18 cellular contexts compared by ENCODE assay signal in genomic region chr7:157910446-157910845, GRCh38.
DNase-seq lines count a peak whose midpoint lies in the region; ATAC-seq and TF ChIP-seq lines count a peak whose summit lies in the region.
"Had no signal": no experiment of that assay in that cellular context is flagged by ENCODE, and none has a peak within 500 bp of the region (broad histone marks: within the 10 kb centered on the region; RNA-seq: fewer than 3 reads in every experiment).

No MANE protein-coding gene starts in this region.

- no peak overlapping the region for H3K27ac Mint-ChIP-seq in endodermal cell
- H3K27ac Mint-ChIP-seq: B cell had no signal

- TF ChIP-seq CTCF in endodermal cell (conservative IDR thresholded peaks at IDR 0.05) (no peak), testis (IDR thresholded peaks at IDR 0.05) (no peak), omental fat pad (IDR thresholded peaks at IDR 0.05) (no peak)

- H3K9me3 ChIP-seq in endodermal cell (ENCODE audit: control insufficient read depth, low read length): peaks cover 80% of the 10 kb centered on the region
- no peaks in the 10 kb centered on the region for H3K9me3 ChIP-seq in testis
- H3K9me3 ChIP-seq: MG63 had no signal

- TF ChIP-seq POLR2A in testis (IDR thresholded peaks at IDR 0.05): no peak

- H3K27me3 Mint-ChIP-seq in endodermal cell (ENCODE audit: insufficient read depth): no peaks in the 10 kb centered on the region
- H3K27me3 Mint-ChIP-seq: B cell had no signal

- no peak overlapping the region for H3K9ac ChIP-seq in endodermal cell (ENCODE audit: extremely low read depth, low read length, poor library complexity, severe bottlenecking)

- H3K36me3 ChIP-seq in endodermal cell (ENCODE audit: control insufficient read depth, insufficient read depth, low read length) (no peaks in the 10 kb centered on the region), testis (ENCODE audit: low read depth, missing control alignments) (no peaks in the 10 kb centered on the region)
- H3K36me3 ChIP-seq: MG63 had no signal

- DNase-seq in NCI-H1694 (lab: John Stamatoyannopoulos, UW): peak; percentile 78
- DNase-seq in NCI-H2171 treated with DMSO at 0.1 percent for 48 hours (lab: John Stamatoyannopoulos, UW): peak; percentile 90
- peak; percentile 24 for DNase-seq in endodermal cell
- DNase-seq in testis: peak; percentile 35
- DNase-seq in NCI-H1417 (lab: John Stamatoyannopoulos, UW): no peak
- DNase-seq in activated gamma-delta T cell (lab: John Stamatoyannopoulos, UW): no peak
- no peak for DNase-seq in omental fat pad (ENCODE audit: low spot score)
- DNase-seq: DMS79 treated with DMSO at 0.1 percent for 48 hours, H7, MG63, NCI-H1092 treated with DMSO at 0.1 percent for 48 hours, NCI-H187 treated with DMSO at 0.1 percent for 48 hours, NCI-H446 treated with DMSO at 0.1 percent for 48 hours, RPMI8226, T-helper 1 cell had no signal

- H3K4me1 ChIP-seq in endodermal cell (ENCODE audit: control insufficient read depth, insufficient read depth, low read length) (no peaks in the 10 kb centered on the region), testis (no peaks in the 10 kb centered on the region)

- peaks cover 10% of the 10 kb centered on the region for H3K9me3 Mint-ChIP-seq in endodermal cell

- H3K4me1 Mint-ChIP-seq in endodermal cell: peaks cover 2% of the 10 kb centered on the region
- H3K4me1 Mint-ChIP-seq: B cell had no signal

- H3K4me3 Mint-ChIP-seq in endodermal cell: no peak overlapping the region
- H3K4me3 Mint-ChIP-seq: B cell had no signal

- H3K36me3 Mint-ChIP-seq in endodermal cell (ENCODE audit: low read depth): no peaks in the 10 kb centered on the region

- H3K4me3 ChIP-seq in endodermal cell (ENCODE audit: low read length): no peak overlapping the region
- H3K4me3 ChIP-seq in testis: peak overlapping the region in 1 of 2 donors; percentile 25
- H3K4me3 ChIP-seq: MG63 had no signal

- no peak overlapping the region for H3K27ac ChIP-seq in endodermal cell (ENCODE audit: low read depth, low read length)
- H3K27ac ChIP-seq in testis: no peak overlapping the region
- H3K27ac ChIP-seq: HL-60 had no signal

- ATAC-seq in omental fat pad (ENCODE audit: low FRiP score): no peak
- ATAC-seq: PC-3 had no signal

- intact Hi-C loops in testis (cut with DNase I; ENCODE audit: low total_unique reads): no loop called here

- 93 to 94% methylated on average over 22 to 35 of the region's 35 CpGs for WGBS in endodermal cell (ENCODE audit: insufficient coverage in 1 of 2, insufficient read length in 1 of 2), 2 experiments
- WGBS in testis, 2 donors: 66 to 90% methylated on average over 13 to 35 of the region's 35 CpGs

- H3K27me3 ChIP-seq in endodermal cell (ENCODE audit: control insufficient read depth, insufficient read depth, low read length, poor library complexity, severe bottlenecking) (no peaks in the 10 kb centered on the region), testis (no peaks in the 10 kb centered on the region)
- H3K27me3 ChIP-seq: MG63 had no signal

Comparison
In these comparisons a context has a peak if more than half of its experiments do, and no peak if none do; other contexts are left out.
1. DNase-seq: peak in NCI-H1694 (single experiment), NCI-H2171 treated with DMSO at 0.1 percent for 48 hours (single experiment), endodermal cell (single experiment) and testis (single experiment); none in NCI-H1417 (0 of 3), activated gamma-delta T cell (single experiment) and omental fat pad (single experiment).